9 cellular contexts compared by ENCODE assay signal in the genomic region with DNA sequence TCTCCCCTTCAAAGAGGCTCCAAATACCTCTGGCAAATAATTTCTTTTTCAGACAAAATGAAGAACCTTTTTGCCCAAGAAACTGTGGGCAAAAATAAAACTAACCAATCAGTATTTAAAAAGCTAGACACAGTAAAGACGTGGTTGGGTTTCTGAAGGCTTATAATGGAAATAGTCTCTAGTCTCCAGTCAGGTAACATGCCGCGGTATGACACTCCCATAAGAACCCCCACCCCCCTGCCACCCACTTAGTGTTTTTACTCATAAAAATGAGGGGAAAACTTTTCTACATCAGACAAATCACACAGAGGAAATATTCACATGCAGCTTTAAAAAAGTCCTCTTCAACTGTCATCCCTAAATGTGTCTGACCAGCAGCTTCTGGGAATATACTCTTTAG.
A peak's percentile ranks its signal among the peaks of the same experiment; 100 is the strongest.
DNase-seq lines count a peak whose midpoint lies in the region; ATAC-seq and TF ChIP-seq lines count a peak whose summit lies in the region.
"Had no signal": no experiment of that assay in that cellular context is flagged by ENCODE, and none has a peak within 500 bp of the region (broad histone marks: within the 10 kb centered on the region; RNA-seq: fewer than 3 reads in every experiment).

No MANE protein-coding gene starts in this region.

- no peak overlapping the region for H3K9ac ChIP-seq in iPS-18a (ENCODE audit: low read length)

- no peaks in the 10 kb centered on the region for H3K27me3 ChIP-seq in HL-60 (ENCODE audit: insufficient read depth, poor library complexity, severe bottlenecking)
- H3K27me3 ChIP-seq in iPS-18a (ENCODE audit: control insufficient read depth, insufficient read depth, low read length): no peaks in the 10 kb centered on the region

- peak overlapping the region; percentile 91 for H3K27ac ChIP-seq in HL-60 (replicated peaks)
- peak overlapping the region; percentile 94 for H3K27ac ChIP-seq in iPS-18a (ENCODE audit: low read length)

- no peaks in the 10 kb centered on the region for H3K9me3 ChIP-seq in iPS-18a (ENCODE audit: control insufficient read depth, low read depth, low read length)

- ATAC-seq in GM21381 (IDR thresholded peaks at IDR 0.05; ENCODE audit: unreplicated experiment): no peak

- TF ChIP-seq CTCF in HL-60 (IDR thresholded peaks at IDR 0.05; ENCODE audit: insufficient read depth, low read length): no peak

- H3K4me1 ChIP-seq in iPS-18a (ENCODE audit: control insufficient read depth, low read depth, low read length): peaks cover 55% of the 10 kb centered on the region

- intact Hi-C loops in posterior vena cava (cut with DNase I): loop anchor here in 1 of 2 donors (10.0 kb wide), 1 partner anchor 1626 kb away; no protein-coding TSS in a partner anchor

- no peak for DNase-seq in HL-60 (ENCODE audit: low read depth in 1 of 2, low spot score in 1 of 2)
- peak; percentile 15 to 47 for DNase-seq in activated CD8-positive, alpha-beta memory T cell treated with anti-CD3 and anti-CD28 coated beads for 4 hours (ENCODE audit: low read depth in 2 of 2)
- peak in 2 of 3 experiments; percentile 49 to 58 for DNase-seq in stimulated activated CD4-positive, alpha-beta T cell treated with anti-CD3 and anti-CD28 coated beads, TNF-alpha, amount 100 ng/mL, for 24 hours (ENCODE audit: low read depth in 3 of 3)
- DNase-seq in NCI-H1436 treated with DMSO at 0.1 percent for 48 hours (lab: John Stamatoyannopoulos, UW): no peak
- no peak for DNase-seq in HK-2 (ENCODE audit: unreplicated experiment)
- DNase-seq in posterior vena cava (ENCODE audit: low spot score): no peak
- DNase-seq: COR-L47 had no signal

- H3K36me3 ChIP-seq in iPS-18a (ENCODE audit: control insufficient read depth, low read depth, low read length): peaks cover 9% of the 10 kb centered on the region

- H3K4me3 ChIP-seq in HL-60 (replicated peaks; ENCODE audit: insufficient read depth, low read length): no peak overlapping the region
- peak overlapping the region; percentile 32 for H3K4me3 ChIP-seq in iPS-18a (ENCODE audit: low read length)

Comparison
In these comparisons a context has a peak if more than half of its experiments do, and no peak if none do; other contexts are left out.
1. DNase-seq: peak in activated CD8-positive, alpha-beta memory T cell treated with anti-CD3 and anti-CD28 coated beads for 4 hours (2 of 2) and stimulated activated CD4-positive, alpha-beta T cell treated with anti-CD3 and anti-CD28 coated beads, TNF-alpha, amount 100 ng/mL, for 24 hours (2 of 3); none in HL-60 (0 of 2), NCI-H1436 treated with DMSO at 0.1 percent for 48 hours (single experiment), HK-2 (single experiment) and posterior vena cava (single experiment).